In genomic region chr11:119029340-119030028, GRCh38 we compare ENCODE assay signal across 7 cellular contexts. TPM values are rescaled to one million over a fixed set of nuclear protein-coding genes. Genes with fewer than 3 reads are reported as not detected.
A peak's percentile ranks its signal among the peaks of the same experiment; 100 is the strongest.
DNase-seq lines count a peak whose midpoint lies in the region; ATAC-seq and TF ChIP-seq lines count a peak whose summit lies in the region.

No MANE protein-coding gene starts in this region.

- no peaks in the 10 kb centered on the region for H3K9me3 Mint-ChIP-seq in activated B cell treated with CpG ODN at 0.5 μM for 24 hours

- no peaks in the 10 kb centered on the region for H3K27me3 ChIP-seq in esophagus muscularis mucosa
- H3K27me3 ChIP-seq in neutrophil, result no peaks in the 10 kb centered on the region

- no peaks in the 10 kb centered on the region for H3K9me3 ChIP-seq in esophagus muscularis mucosa
- H3K9me3 ChIP-seq in neutrophil, result no peaks in the 10 kb centered on the region

- H3K4me1 ChIP-seq in esophagus muscularis mucosa, result peaks cover 15 to 34% (median 26%) of the 10 kb centered on the region in 4 donors
- peaks cover 18 to 20% of the 10 kb centered on the region in 2 experiments for H3K4me1 ChIP-seq in neutrophil (ENCODE audit: control insufficient read depth in 1 of 2, insufficient read depth in 1 of 2, low read depth in 1 of 2, low read length in 1 of 2)

- peak overlapping the region; percentile 0 for H3K27ac Mint-ChIP-seq in activated B cell treated with CpG ODN at 0.5 μM for 24 hours

- H3K27ac ChIP-seq in esophagus muscularis mucosa (replicated peaks in 1 of 4) (peak overlapping the region; percentile 80 to 87 (median 82)), neutrophil (peak overlapping the region; percentile 13)

- no peak for TF ChIP-seq CTCF in activated B cell treated with CpG ODN at 0.5 μM for 24 hours (IDR thresholded peaks at IDR 0.05)
- no peak for TF ChIP-seq CTCF in esophagus muscularis mucosa (IDR thresholded peaks at IDR 0.05)
- TF ChIP-seq CTCF in neutrophil (IDR thresholded peaks at IDR 0.05), result no peak

- intact Hi-C loops in activated B cell treated with CpG ODN at 0.5 μM for 24 hours (cut with micrococcal nuclease), result loop anchor here (1.0 to 2.0 kb wide), 11 partner anchors 11 to 339 kb away; partner anchors contain the start of genes CENATAC, HINFP, HYOU1 and RPS25
- intact Hi-C loops in esophagus muscularis mucosa (cut with DNase I), result no loop called here

- POLR2A ChIA-PET in activated B cell treated with CpG ODN at 0.5 μM for 24 hours (lab: Charles Lee), result interaction anchor here (1.0 to 2.7 kb wide), 5 partner anchors 11 to 55 kb away, joined by 3 to 21 read pairs (median 5); partner anchors contain the start of genes HMBS, RPS25, TRAPPC4 and VPS11

- TF ChIP-seq EP300 in esophagus muscularis mucosa (IDR thresholded peaks at IDR 0.05), result no peak

- no peak for TF ChIP-seq POLR2A in esophagus muscularis mucosa (IDR thresholded peaks at IDR 0.05; ENCODE audit: low read depth)

- no peaks in the 10 kb centered on the region for H3K27me3 Mint-ChIP-seq in activated B cell treated with CpG ODN at 0.5 μM for 24 hours

- peak overlapping the region; percentile 85 for H3K4me3 Mint-ChIP-seq in activated B cell treated with CpG ODN at 0.5 μM for 24 hours

- H3K4me3 ChIP-seq in esophagus muscularis mucosa (peak overlapping the region; percentile 68 to 94 (median 80)), neutrophil (ENCODE audit: low read depth in 1 of 2, low read length in 1 of 2) (peak overlapping the region; percentile 90 to 95)

- DNase-seq in activated B cell treated with CpG ODN at 0.5 μM for 24 hours (no peak), esophagus muscularis mucosa (ENCODE audit: extremely low spot score) (no peak), NCI-H2107 (lab: John Stamatoyannopoulos, UW) (no peak)

- ATAC-seq in GM18867 (IDR thresholded peaks at IDR 0.05; ENCODE audit: unreplicated experiment) (peak; percentile 24), HG03066 (IDR thresholded peaks at IDR 0.05; ENCODE audit: low read depth, unreplicated experiment) (peak; percentile 18), activated B cell treated with CpG ODN at 0.5 μM for 24 hours (ENCODE audit: low read depth) (no peak), GM21390 (IDR thresholded peaks at IDR 0.05; ENCODE audit: unreplicated experiment) (no peak)

- peaks cover 22% of the 10 kb centered on the region for H3K36me3 Mint-ChIP-seq in activated B cell treated with CpG ODN at 0.5 μM for 24 hours (ENCODE audit: low read depth)

- CTCF ChIA-PET in activated B cell treated with CpG ODN at 0.5 μM for 24 hours (lab: Charles Lee), result no interaction called here

- peaks cover 15% of the 10 kb centered on the region for H3K4me1 Mint-ChIP-seq in activated B cell treated with CpG ODN at 0.5 μM for 24 hours

- H3K36me3 ChIP-seq in esophagus muscularis mucosa (peaks cover 4 to 41% (median 34%) of the 10 kb centered on the region in 4 donors), neutrophil (peaks cover 20% of the 10 kb centered on the region)

- 73% methylated on average over 9 of the region's 10 CpGs for WGBS in esophagus muscularis mucosa

RNA-seq across cellular contexts. Expression of gene SLC37A4, which starts 1.2 kb away (rescaled TPM):
- total RNA-seq in activated B cell treated with CpG ODN at 0.5 μM for 24 hours (12.0 and 12.1 TPM in 2 replicates), esophagus muscularis mucosa (10 to 100 TPM in 1 of 4 donors, 1 to 10 TPM in 3; 5.8 to 11.7 (median 9.5) TPM)

RNA-seq across cellular contexts. Expression of gene TRAPPC4, which starts 10.9 kb away (rescaled TPM):
- total RNA-seq in activated B cell treated with CpG ODN at 0.5 μM for 24 hours (56.8 and 60.1 TPM in 2 replicates), esophagus muscularis mucosa (10 to 100 TPM; 38.2 to 47.2 (median 42.4) TPM)

RNA-seq across cellular contexts. Expression of gene RPS25, which starts 11.3 kb away (rescaled TPM):
- 2,191 and 2,534 TPM in 2 replicates for total RNA-seq in activated B cell treated with CpG ODN at 0.5 μM for 24 hours
- total RNA-seq in esophagus muscularis mucosa, result 1,000 to 10,000 TPM; 1,036 to 2,235 (median 1,740) TPM

RNA-seq across cellular contexts. Expression of gene HYOU1, which starts 27.5 kb away (rescaled TPM):
- total RNA-seq in activated B cell treated with CpG ODN at 0.5 μM for 24 hours (120 and 122 TPM in 2 replicates), esophagus muscularis mucosa (10 to 100 TPM; 36.1 to 57.5 (median 52.7) TPM)

RNA-seq across cellular contexts. Expression of gene CENATAC, which starts 31.5 kb away (rescaled TPM):
- total RNA-seq in activated B cell treated with CpG ODN at 0.5 μM for 24 hours, result 66.4 and 85.7 TPM in 2 replicates
- total RNA-seq in esophagus muscularis mucosa, result 10 to 100 TPM; 22.2 to 55.2 (median 30.8) TPM

Comparison
In these comparisons a context has a peak if more than half of its experiments do, and no peak if none do; other contexts are left out.
1. ATAC-seq: peak in GM18867 (single experiment) and HG03066 (single experiment); none in activated B cell treated with CpG ODN at 0.5 μM for 24 hours (single experiment) and GM21390 (single experiment).